In genomic region chr22:37643225-37643847, GRCh38 we compare ENCODE assay signal across 8 cellular contexts. TPM values are rescaled to one million over a fixed set of nuclear protein-coding genes. Genes with fewer than 3 reads are reported as not detected.
DNase-seq lines count a peak whose midpoint lies in the region; ATAC-seq, FAIRE-seq and TF ChIP-seq lines count a peak whose summit lies in the region.

No MANE protein-coding gene starts in this region.

- TF ChIP-seq CTCF in D721Med (IDR thresholded peaks at IDR 0.05; ENCODE audit: insufficient read depth, missing control alignments) (peak; percentile 80), endodermal cell (conservative IDR thresholded peaks at IDR 0.05) (peak; percentile 96)

- peak; percentile 71 for DNase-seq in D721Med (ENCODE audit: insufficient read length, low spot score)
- DNase-seq in NT2/D1 (ENCODE audit: low read depth, low spot score): no peak
- DNase-seq in activated CD8-positive, alpha-beta memory T cell treated with anti-CD3 and anti-CD28 coated beads for 48 hours (ENCODE audit: low read depth in 2 of 3, low spot score in 2 of 3): peak; percentile 61 to 94 (median 92)
- peak; percentile 97 for DNase-seq in endodermal cell
- DNase-seq in mucosa of gallbladder (ENCODE audit: low spot score): peak; percentile 86
- peak; percentile 98 for DNase-seq in stimulated activated CD8-positive, alpha-beta memory T cell treated with anti-CD3 and anti-CD28 coated beads, Interleukin-4, amount 100 ng/mL, for 48 hours

- no peak overlapping the region for H3K4me3 Mint-ChIP-seq in endodermal cell

- peaks cover 9% of the 10 kb centered on the region for H3K4me1 ChIP-seq in NT2/D1 (ENCODE audit: insufficient read depth, insufficient read length)
- peaks cover 6% of the 10 kb centered on the region for H3K4me1 ChIP-seq in endodermal cell (ENCODE audit: control insufficient read depth, insufficient read depth, low read length)

- no peak overlapping the region for H3K27ac ChIP-seq in endodermal cell (ENCODE audit: low read depth, low read length)

- WGBS in endodermal cell (ENCODE audit: insufficient coverage in 1 of 2, insufficient read length in 1 of 2), 2 experiments: 60 to 65% methylated on average over 9 of the region's 9 CpGs

- H3K4me1 Mint-ChIP-seq in endodermal cell: peaks cover 9% of the 10 kb centered on the region

- H3K9me3 Mint-ChIP-seq in endodermal cell: no peaks in the 10 kb centered on the region

- H3K4me3 ChIP-seq in NT2/D1 (ENCODE audit: insufficient read length, low read depth) (no peak overlapping the region), endodermal cell (ENCODE audit: low read length) (no peak overlapping the region)

- ATAC-seq in HG02759 (IDR thresholded peaks at IDR 0.05; ENCODE audit: unreplicated experiment) (peak; percentile 48), GM21367 (IDR thresholded peaks at IDR 0.05; ENCODE audit: unreplicated experiment) (no peak)

- H3K27me3 ChIP-seq in NT2/D1 (ENCODE audit: insufficient read depth, insufficient read length) (no peaks in the 10 kb centered on the region), endodermal cell (ENCODE audit: control insufficient read depth, insufficient read depth, low read length, poor library complexity, severe bottlenecking) (no peaks in the 10 kb centered on the region)

- H3K27me3 Mint-ChIP-seq in endodermal cell (ENCODE audit: insufficient read depth): no peaks in the 10 kb centered on the region

- no peaks in the 10 kb centered on the region for H3K9me3 ChIP-seq in NT2/D1 (ENCODE audit: insufficient read depth, low read length)
- no peaks in the 10 kb centered on the region for H3K9me3 ChIP-seq in endodermal cell (ENCODE audit: control insufficient read depth, low read length)

- peaks cover 26% of the 10 kb centered on the region for H3K36me3 Mint-ChIP-seq in endodermal cell (ENCODE audit: low read depth)

- H3K36me3 ChIP-seq in NT2/D1 (ENCODE audit: insufficient read depth, insufficient read length, low read length) (peaks cover 55% of the 10 kb centered on the region), endodermal cell (ENCODE audit: control insufficient read depth, insufficient read depth, low read length) (peaks cover 18% of the 10 kb centered on the region)

- H3K9ac ChIP-seq in NT2/D1 (ENCODE audit: insufficient read length, low read depth) (peak overlapping the region; percentile 34), endodermal cell (ENCODE audit: extremely low read depth, low read length, poor library complexity, severe bottlenecking) (no peak overlapping the region)

- FAIRE-seq in D721Med (lab: Jason Lieb, UNC): no peak

- H3K27ac Mint-ChIP-seq in endodermal cell: no peak overlapping the region

RNA-seq across cellular contexts. Expression of gene SH3BP1, which starts 3.9 kb away (rescaled TPM):
- 10 to 100 TPM; 37.7 to 38.6 TPM for total RNA-seq in endodermal cell
- polyA plus RNA-seq in endodermal cell (2013, experiment 1 of 2): 15.7 TPM
- polyA plus RNA-seq in endodermal cell (2013, experiment 2 of 2): 14.3 TPM
- total RNA-seq in mucosa of gallbladder: 13.6 TPM

RNA-seq across cellular contexts. Expression of gene PDXP, which starts 15.2 kb away (rescaled TPM):
- total RNA-seq in endodermal cell: 10 to 100 TPM; 23.5 to 29.3 TPM
- polyA plus RNA-seq in endodermal cell (2013, experiment 1 of 2): 40.4 TPM
- polyA plus RNA-seq in endodermal cell (2013, experiment 2 of 2): 40.7 TPM
- total RNA-seq in mucosa of gallbladder: 12.1 TPM

RNA-seq across cellular contexts. Expression of gene LGALS1, which starts 32.1 kb away (rescaled TPM):
- total RNA-seq in endodermal cell: 10 to 100 TPM; 10.4 to 16.0 TPM
- 126 TPM for polyA plus RNA-seq in endodermal cell (2013, experiment 1 of 2)
- polyA plus RNA-seq in endodermal cell (2013, experiment 2 of 2): 131 TPM
- 587 TPM for total RNA-seq in mucosa of gallbladder

RNA-seq across cellular contexts. Expression of gene GGA1, which starts 34.7 kb away (rescaled TPM):
- total RNA-seq in endodermal cell: 10 to 100 TPM; 87.5 TPM
- 60.0 TPM for polyA plus RNA-seq in endodermal cell (2013, experiment 1 of 2)
- polyA plus RNA-seq in endodermal cell (2013, experiment 2 of 2): 56.4 TPM
- 81.5 TPM for total RNA-seq in mucosa of gallbladder

RNA-seq across cellular contexts. Expression of gene NOL12, which starts 42.8 kb away (rescaled TPM):
- total RNA-seq in endodermal cell (10 to 100 TPM; 21.9 to 26.8 TPM), mucosa of gallbladder (27.1 TPM)
- 28.1 TPM for polyA plus RNA-seq in endodermal cell (2013, experiment 1 of 2)
- polyA plus RNA-seq in endodermal cell (2013, experiment 2 of 2): 24.4 TPM

Comparison
In these comparisons a context has a peak if more than half of its experiments do, and no peak if none do; other contexts are left out.
1. RNA of gene LGALS1, which starts 32.1 kb away (total RNA-seq): 587 TPM in mucosa of gallbladder (single experiment); 10.4 to 16.0 TPM in endodermal cell; every median in the first group is over 10 times any median in the second.